Comparison of ENCODE assay signal across 22 cellular contexts in the genomic region with DNA sequence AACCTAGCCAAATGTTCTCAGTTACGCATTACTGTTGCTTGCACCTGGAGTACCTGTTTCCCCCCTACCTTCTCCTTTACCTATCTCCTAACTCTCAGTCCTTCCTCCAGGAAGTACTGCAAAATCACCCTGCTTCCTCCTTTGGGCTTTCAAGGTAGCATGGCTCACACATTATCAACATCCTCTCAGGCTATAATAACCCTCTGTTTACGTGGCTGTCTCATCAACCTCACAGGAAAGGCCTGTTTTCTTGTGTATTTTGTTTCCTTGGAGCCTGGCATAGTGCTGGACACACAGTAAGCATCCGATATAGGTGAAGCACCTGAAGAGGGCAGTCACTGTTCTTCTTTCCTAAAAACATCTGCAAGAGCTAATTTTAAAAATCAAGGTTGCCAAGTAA. TPM values are rescaled to one million over a fixed set of nuclear protein-coding genes. Genes with fewer than 3 reads are reported as not detected.
DNase-seq lines count a peak whose midpoint lies in the region; ATAC-seq and TF ChIP-seq lines count a peak whose summit lies in the region.
"Had no signal": no experiment of that assay in that cellular context is flagged by ENCODE, and none has a peak within 500 bp of the region (broad histone marks: within the 10 kb centered on the region; RNA-seq: fewer than 3 reads in every experiment).

No MANE protein-coding gene starts in this region.

- H3K36me3 Mint-ChIP-seq in chondrocyte (ENCODE audit: low read depth) (peaks cover 11% of the 10 kb centered on the region), nephron (ENCODE audit: low read depth) (peaks cover 56% of the 10 kb centered on the region)

- POLR2A ChIA-PET in PC-3 (lab: Charles Lee; ENCODE audit: unreplicated experiment), result no interaction called here

- H4K20me1 ChIP-seq in PC-3 (ENCODE audit: low read length), result no peaks in the 10 kb centered on the region
- H4K20me1 ChIP-seq: BLaER1 had no signal

- ATAC-seq in PC-3 (peak; percentile 78), HG03280 (IDR thresholded peaks at IDR 0.05; ENCODE audit: unreplicated experiment) (no peak), GM18868 (IDR thresholded peaks at IDR 0.05; ENCODE audit: unreplicated experiment) (no peak)

- no peaks in the 10 kb centered on the region for H3K9me3 Mint-ChIP-seq in chondrocyte (ENCODE audit: low read depth)
- H3K9me3 Mint-ChIP-seq in nephron, result peaks cover under 1% of the 10 kb centered on the region

- peak overlapping the region; percentile 22 for H3K4me2 ChIP-seq in PC-3 (ENCODE audit: low read length)
- H3K4me2 ChIP-seq: BLaER1, PC-9, SK-N-SH had no signal

- peak overlapping the region; percentile 56 for H3K9ac ChIP-seq in PC-3 (ENCODE audit: low read length)
- H3K9ac ChIP-seq: BLaER1, SK-N-SH had no signal

- H3K9me2 ChIP-seq in PC-3 (replicated peaks; ENCODE audit: low read length), result no peaks in the 10 kb centered on the region
- H3K9me2 ChIP-seq: SK-N-SH had no signal

- no peaks in the 10 kb centered on the region for H3K27me3 Mint-ChIP-seq in chondrocyte (ENCODE audit: low read depth)
- H3K27me3 Mint-ChIP-seq in nephron (ENCODE audit: low read depth), result no peaks in the 10 kb centered on the region

- CTCF ChIA-PET in PC-3 (lab: Charles Lee), result interaction anchor here (0.6 to 1.0 kb wide), 5 partner anchors 9 to 85 kb away, joined by 3 to 8 read pairs (median 3); partner anchors contain the start of gene EXOSC10

- BruUV-seq in PC-3 (replicated peaks; lab: Mats Ljungman, UMichigan), result no TSS peak

- H2AFZ ChIP-seq in PC-3 (ENCODE audit: low read length), result no peak overlapping the region
- H2AFZ ChIP-seq: PC-9 had no signal

- DNase-seq in DMS53 (lab: John Stamatoyannopoulos, UW) (peak; percentile 28), DMS53 treated with DMSO at 0.1 percent for 48 hours (lab: John Stamatoyannopoulos, UW; ENCODE audit: unreplicated experiment) (no peak), PC-3 (peak; percentile 94), chondrocyte (ENCODE audit: low spot score) (no peak), GM13977 (ENCODE audit: low spot score) (no peak)
- DNase-seq: activated naive CD4-positive, alpha-beta T cell; midbrain; MM.1S; NCI-H187; NCI-H526; SK-N-SH; thyroid gland had no signal

- 0 out of 2 replicates have a peak, but pooled peaks cover 6% of the 10 kb centered on the region for H3K79me2 ChIP-seq in PC-3 (ENCODE audit: low read length)

- peak overlapping the region; percentile 86 for H3K27ac ChIP-seq in PC-3 (ENCODE audit: low read length)
- H3K27ac ChIP-seq: 22Rv1, BLaER1, PC-9, thyroid gland had no signal

- H3K36me3 ChIP-seq in PC-3 (ENCODE audit: low read depth, low read length), result peaks cover 12% of the 10 kb centered on the region

- peaks cover 52% of the 10 kb centered on the region for H3K4me1 ChIP-seq in PC-3 (ENCODE audit: insufficient read depth, low read length)

- H3K9me3 ChIP-seq in PC-3 (ENCODE audit: low read length), result no peaks in the 10 kb centered on the region
- H3K9me3 ChIP-seq: BLaER1, SK-N-SH, thyroid gland had no signal

- H3K4me3 Mint-ChIP-seq in chondrocyte (ENCODE audit: unreplicated experiment) (no peak overlapping the region), nephron (no peak overlapping the region)

- H3K4me1 Mint-ChIP-seq in chondrocyte (ENCODE audit: low read depth), result peaks cover 47% of the 10 kb centered on the region
- H3K4me1 Mint-ChIP-seq in nephron, result peaks cover 50% of the 10 kb centered on the region

- in situ Hi-C loops in GM13977 (cut with MboI; ENCODE audit: low pct_unique_long_range_greater_than_20kb, low sequenced_read_pairs, unreplicated experiment), result no loop called here

- H3F3A ChIP-seq in PC-3 (ENCODE audit: low read length, unreplicated experiment), result peaks cover 12% of the 10 kb centered on the region

- H3K27ac Mint-ChIP-seq in chondrocyte (ENCODE audit: unreplicated experiment) (peak overlapping the region; percentile 68), nephron (peak overlapping the region; percentile 94 to 98 (median 94))

- intact Hi-C loops in PC-3 (cut with micrococcal nuclease), result loop anchor here (1.0 to 2.0 kb wide), 2 partner anchors 9 to 24 kb away; no protein-coding TSS in a partner anchor

- peak; percentile 57 for TF ChIP-seq CTCF in PC-3 (conservative IDR thresholded peaks at IDR 0.05; ENCODE audit: low read depth, low read length)
- TF ChIP-seq CTCF in chondrocyte (IDR thresholded peaks at IDR 0.05), result no peak
- no peak for TF ChIP-seq CTCF in nephron (IDR thresholded peaks at IDR 0.05; ENCODE audit: unreplicated experiment in 3 of 3)
- TF ChIP-seq CTCF in GM13977 (IDR thresholded peaks at IDR 0.05; ENCODE audit: extremely low read depth, insufficient read depth, missing control alignments), result no peak

- no peaks in the 10 kb centered on the region for H3K27me3 ChIP-seq in PC-3 (ENCODE audit: low read length)
- H3K27me3 ChIP-seq: BLaER1, cardiac muscle cell, thyroid gland had no signal

- no peak overlapping the region for H3K4me3 ChIP-seq in PC-3 (ENCODE audit: low read length)
- H3K4me3 ChIP-seq: BLaER1, cardiac muscle cell, PC-9, thyroid gland had no signal

RNA-seq across cellular contexts. Expression of gene ANGPTL7, which starts 32.7 kb away (rescaled TPM):
- total RNA-seq in PC-3 (2014; rRNA removed) (not detected in 2 replicates), chondrocyte (0.15 TPM in 1 of 3 replicates, not detected in the others)
- total RNA-seq: activated CD8-positive, alpha-beta memory T cell treated with anti-CD3 and anti-CD28 coated beads for 36 hours; cardiac muscle cell; glomerular endothelial cell; osteocyte; PC-9 had no signal

RNA-seq across cellular contexts. Expression of gene EXOSC10, which starts 56.8 kb away (rescaled TPM):
- total RNA-seq in PC-3 (2014; rRNA removed) (95.9 and 96.3 TPM in 2 replicates), chondrocyte (49.1 to 57.2 TPM (median 49.8 TPM) in 3 replicates)

Comparison
In these comparisons a context has a peak if more than half of its experiments do, and no peak if none do; other contexts are left out.
1. DNase-seq: peak in DMS53 (single experiment) and PC-3 (single experiment); none in DMS53 treated with DMSO at 0.1 percent for 48 hours (single experiment), chondrocyte (single experiment) and GM13977 (single experiment).